In the genomic region with DNA sequence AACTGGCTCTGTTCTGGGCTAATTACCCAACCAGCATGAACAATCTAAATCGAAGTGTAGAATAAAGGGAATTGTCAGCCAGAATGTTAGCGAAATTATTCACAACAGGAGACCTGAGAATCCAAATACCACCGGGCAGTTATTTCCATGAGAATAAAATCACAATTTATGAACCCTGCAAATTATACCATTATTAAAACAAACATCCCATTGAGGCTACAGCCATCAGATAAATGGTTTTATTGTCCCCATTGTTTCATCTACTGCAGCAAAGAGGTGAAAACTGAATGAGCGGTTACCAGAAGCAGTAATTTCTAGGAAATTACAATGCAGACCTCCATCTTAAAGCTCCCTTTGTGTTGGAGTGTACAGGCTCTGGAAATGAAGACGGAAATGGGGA, we compare ENCODE assay signal across 1 cellular context.
TF ChIP-seq lines count a peak whose summit lies in the region.

No MANE protein-coding gene starts in this region.

TF ChIP-seq in HEK293, 187 proteins besides CTCF, POLR2A, EP300 and RAD21 (continued from another document):
- TF ChIP-seq, protein P1, sequence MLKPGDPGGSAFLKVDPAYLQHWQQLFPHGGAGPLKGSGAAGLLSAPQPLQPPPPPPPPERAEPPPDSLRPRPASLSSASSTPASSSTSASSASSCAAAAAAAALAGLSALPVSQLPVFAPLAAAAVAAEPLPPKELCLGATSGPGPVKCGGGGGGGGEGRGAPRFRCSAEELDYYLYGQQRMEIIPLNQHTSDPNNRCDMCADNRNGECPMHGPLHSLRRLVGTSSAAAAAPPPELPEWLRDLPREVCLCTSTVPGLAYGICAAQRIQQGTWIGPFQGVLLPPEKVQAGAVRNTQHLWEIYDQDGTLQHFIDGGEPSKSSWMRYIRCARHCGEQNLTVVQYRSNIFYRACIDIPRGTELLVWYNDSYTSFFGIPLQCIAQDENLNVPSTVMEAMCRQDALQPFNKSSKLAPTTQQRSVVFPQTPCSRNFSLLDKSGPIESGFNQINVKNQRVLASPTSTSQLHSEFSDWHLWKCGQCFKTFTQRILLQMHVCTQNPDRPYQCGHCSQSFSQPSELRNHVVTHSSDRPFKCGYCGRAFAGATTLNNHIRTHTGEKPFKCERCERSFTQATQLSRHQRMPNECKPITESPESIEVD (tag by site-specific recombination; IDR thresholded peaks at IDR 0.05): peak; percentile 48; the same call in 1 of the 2 replicates
- TF ChIP-seq, protein P2, sequence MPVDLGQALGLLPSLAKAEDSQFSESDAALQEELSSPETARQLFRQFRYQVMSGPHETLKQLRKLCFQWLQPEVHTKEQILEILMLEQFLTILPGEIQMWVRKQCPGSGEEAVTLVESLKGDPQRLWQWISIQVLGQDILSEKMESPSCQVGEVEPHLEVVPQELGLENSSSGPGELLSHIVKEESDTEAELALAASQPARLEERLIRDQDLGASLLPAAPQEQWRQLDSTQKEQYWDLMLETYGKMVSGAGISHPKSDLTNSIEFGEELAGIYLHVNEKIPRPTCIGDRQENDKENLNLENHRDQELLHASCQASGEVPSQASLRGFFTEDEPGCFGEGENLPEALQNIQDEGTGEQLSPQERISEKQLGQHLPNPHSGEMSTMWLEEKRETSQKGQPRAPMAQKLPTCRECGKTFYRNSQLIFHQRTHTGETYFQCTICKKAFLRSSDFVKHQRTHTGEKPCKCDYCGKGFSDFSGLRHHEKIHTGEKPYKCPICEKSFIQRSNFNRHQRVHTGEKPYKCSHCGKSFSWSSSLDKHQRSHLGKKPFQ (tag by site-specific recombination; IDR thresholded peaks at IDR 0.05): no peak
